8 cellular contexts compared by ENCODE assay signal in genomic region chr3:159929181-159929893, GRCh38. TPM values are rescaled to one million over a fixed set of nuclear protein-coding genes. Genes with fewer than 3 reads are reported as not detected.
DNase-seq lines count a peak whose midpoint lies in the region; ATAC-seq and TF ChIP-seq lines count a peak whose summit lies in the region.

No MANE protein-coding gene starts in this region.

- no peak overlapping the region for H3K4me3 ChIP-seq in RWPE2 (ENCODE audit: severe bottlenecking)
- no peak overlapping the region for H3K4me3 ChIP-seq in fibroblast of the aortic adventitia (ENCODE audit: low read depth, low read length)
- H3K4me3 ChIP-seq in rectal smooth muscle tissue (ENCODE audit: low read length) = no peak overlapping the region

- no peaks in the 10 kb centered on the region for H3K27me3 ChIP-seq in RWPE2 (ENCODE audit: insufficient read depth, poor library complexity, severe bottlenecking)
- H3K27me3 ChIP-seq in rectal smooth muscle tissue (ENCODE audit: control insufficient read depth, insufficient read depth, low read length) = no peaks in the 10 kb centered on the region

- H3K4me1 ChIP-seq in RWPE2 (ENCODE audit: insufficient read depth, poor library complexity, severe bottlenecking) (peaks cover 22% of the 10 kb centered on the region), rectal smooth muscle tissue (ENCODE audit: control insufficient read depth, insufficient read depth, low read length) (peaks cover 9% of the 10 kb centered on the region)

- DNase-seq in AG20443 (ENCODE audit: low spot score) (peak; percentile 58), RWPE2 (ENCODE audit: low spot score) (no peak), fibroblast of the aortic adventitia (ENCODE audit: low read depth) (peak; percentile 72), T1000 (lab: John Stamatoyannopoulos, UW) (no peak), retina (no peak)

- H3K36me3 ChIP-seq in RWPE2 (ENCODE audit: low read depth) = no peaks in the 10 kb centered on the region
- no peaks in the 10 kb centered on the region for H3K36me3 ChIP-seq in rectal smooth muscle tissue (ENCODE audit: control insufficient read depth, insufficient read depth, low read length)

- ATAC-seq in GM18870 (IDR thresholded peaks at IDR 0.05; ENCODE audit: unreplicated experiment) (peak; percentile 77), HG03066 (IDR thresholded peaks at IDR 0.05; ENCODE audit: low read depth, unreplicated experiment) (peak; percentile 83), RWPE2 (ENCODE audit: low read depth) (peak; percentile 15)

- peak overlapping the region; percentile 98 for H3K27ac ChIP-seq in RWPE2 (ENCODE audit: poor library complexity, severe bottlenecking)
- H3K27ac ChIP-seq in rectal smooth muscle tissue (ENCODE audit: low read depth, low read length) = peak overlapping the region; percentile 53

- peaks cover 7% of the 10 kb centered on the region for H3K9me3 ChIP-seq in RWPE2 (ENCODE audit: severe bottlenecking)

- TF ChIP-seq CTCF in RWPE2 (IDR thresholded peaks at IDR 0.05; ENCODE audit: poor library complexity, severe bottlenecking) (peak; percentile 28), fibroblast of the aortic adventitia (IDR thresholded peaks at IDR 0.05; ENCODE audit: insufficient read depth, low read length) (peak; percentile 54)

- no peak overlapping the region for H3K9ac ChIP-seq in rectal smooth muscle tissue (ENCODE audit: low read length)

RNA-seq across cellular contexts. Expression of gene IL12A, which starts 59.3 kb away (rescaled TPM):
- total RNA-seq in fibroblast of the aortic adventitia (ENCODE audit: low replicate concordance) = 1.1 and 1.2 TPM in 2 replicates

Comparison
In these comparisons a context has a peak if more than half of its experiments do, and no peak if none do; other contexts are left out.
1. DNase-seq: peak in AG20443 (single experiment) and fibroblast of the aortic adventitia (single experiment); none in RWPE2 (single experiment), T1000 (single experiment) and retina (single experiment).
2. ATAC-seq: peak in every context shown above with its lines; median percentile 83 in HG03066; 77 in GM18870; 15 in RWPE2.